8 cellular contexts compared by ENCODE assay signal in the genomic region with DNA sequence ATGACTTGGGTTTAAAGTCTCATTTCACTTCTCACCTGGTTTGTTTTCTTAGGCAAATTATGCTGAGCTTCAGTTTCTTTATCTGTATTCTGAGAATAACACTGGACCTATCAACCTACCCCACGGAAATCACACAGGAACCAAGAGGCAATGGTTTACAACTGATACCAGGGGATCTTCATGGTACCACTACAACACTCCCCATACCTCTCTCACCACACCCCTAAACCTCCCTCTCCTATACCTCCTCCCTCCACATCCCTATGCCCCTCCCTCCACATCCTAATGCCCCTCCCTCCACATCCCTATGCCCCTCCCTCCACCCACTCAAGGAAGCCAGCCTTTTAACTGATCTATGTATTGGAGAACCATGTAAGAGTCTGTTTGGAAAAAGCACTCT. TPM values are rescaled to one million over a fixed set of nuclear protein-coding genes. Genes with fewer than 3 reads are reported as not detected.
DNase-seq lines count a peak whose midpoint lies in the region; ATAC-seq, FAIRE-seq and TF ChIP-seq lines count a peak whose summit lies in the region.

No MANE protein-coding gene starts in this region.

- ATAC-seq in GM18861 (IDR thresholded peaks at IDR 0.05; ENCODE audit: unreplicated experiment): peak; percentile 57
- ATAC-seq in GM21526 (IDR thresholded peaks at IDR 0.05; ENCODE audit: low FRiP score, unreplicated experiment): peak; percentile 67
- ATAC-seq in HG03432 (IDR thresholded peaks at IDR 0.05; ENCODE audit: unreplicated experiment): peak; percentile 71
- ATAC-seq in HG02759 (IDR thresholded peaks at IDR 0.05; ENCODE audit: unreplicated experiment): no peak

- TF ChIP-seq CTCF in breast epithelium (IDR thresholded peaks at IDR 0.05): no peak
- no peak for TF ChIP-seq CTCF in kidney (IDR thresholded peaks at IDR 0.05; ENCODE audit: borderline replicate concordance, extremely low read depth, insufficient read depth)

- H3K27ac ChIP-seq in breast epithelium: peak overlapping the region; percentile 10 to 21
- no peak overlapping the region for H3K27ac ChIP-seq in kidney (ENCODE audit: low read depth in 2 of 2, low read length in 2 of 2)

- H3K27me3 ChIP-seq in breast epithelium: no peaks in the 10 kb centered on the region

- H3K4me1 ChIP-seq in breast epithelium (no peaks in the 10 kb centered on the region), kidney (ENCODE audit: control insufficient read depth in 1 of 2, insufficient read depth in 1 of 2, low read depth in 1 of 2, low read length in 2 of 2) (peaks cover 0 to 4% of the 10 kb centered on the region in 2 donors)

- H3K36me3 ChIP-seq in breast epithelium (no peaks in the 10 kb centered on the region), kidney (ENCODE audit: control insufficient read depth in 1 of 2, insufficient read depth in 2 of 2, low read length in 2 of 2) (peaks cover 28 to 48% of the 10 kb centered on the region in 2 donors)

- no peak for DNase-seq in breast epithelium (ENCODE audit: low spot score in 2 of 2)
- DNase-seq in NCI-H128 (lab: John Stamatoyannopoulos, UW; ENCODE audit: unreplicated experiment): no peak
- no peak for DNase-seq in OCI-M2 (lab: John Stamatoyannopoulos, UW; ENCODE audit: unreplicated experiment)
- DNase-seq in kidney: no peak

- H3K9ac ChIP-seq in kidney (ENCODE audit: low read length in 2 of 2): no peak overlapping the region

- intact Hi-C loops in breast epithelium (cut with DNase I; ENCODE audit: low total_unique reads): no loop called here
- intact Hi-C loops in kidney (cut with DNase I): no loop called here

- H3K9me3 ChIP-seq in breast epithelium (no peaks in the 10 kb centered on the region), kidney (ENCODE audit: control insufficient read depth in 1 of 2, low read length in 2 of 2) (no peaks in the 10 kb centered on the region)

- FAIRE-seq in kidney (lab: Jason Lieb, UNC): no peak

- H3K4me3 ChIP-seq in breast epithelium (no peak overlapping the region), kidney (ENCODE audit: low read length in 2 of 2) (no peak overlapping the region)

- TF ChIP-seq POLR2A in breast epithelium (IDR thresholded peaks at IDR 0.05): no peak

RNA-seq across cellular contexts. Expression of a gene that starts 9.9 kb away (rescaled TPM):
- 10 to 100 TPM; 28.2 to 71.4 (median 59.6) TPM for total RNA-seq in breast epithelium
- 70.6 TPM for total RNA-seq in kidney
- 40.2 TPM for polyA plus RNA-seq in kidney (ENCODE audit: insufficient read depth, low read depth, low replicate concordance)

Comparison
In these comparisons a context has a peak if more than half of its experiments do, and no peak if none do; other contexts are left out.
1. H3K27ac ChIP-seq: peak in breast epithelium (2 of 2); none in kidney (0 of 2).